Comparison of ENCODE assay signal across 35 cellular contexts in the genomic region with DNA sequence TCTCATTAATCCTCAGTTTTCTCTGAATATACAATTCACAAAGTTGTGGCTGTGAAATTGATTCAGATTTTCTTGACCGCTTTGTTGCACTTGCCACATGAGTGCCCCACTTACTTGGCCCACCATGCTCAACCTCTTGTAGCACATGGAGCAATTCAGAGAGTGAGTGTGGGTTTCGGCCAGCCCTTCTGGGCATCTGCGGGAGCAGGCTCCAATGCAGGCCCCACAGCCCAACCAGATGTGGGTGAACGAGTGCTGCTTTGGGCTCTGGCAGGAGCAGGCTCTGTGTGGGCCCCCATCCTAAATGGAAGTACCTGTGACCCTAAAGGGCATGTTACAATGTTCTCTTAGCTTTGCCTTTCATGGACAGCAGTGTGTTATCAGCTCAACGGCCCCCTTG.
"Had no signal": no experiment of that assay in that cellular context is flagged by ENCODE, and none has a peak within 500 bp of the region (broad histone marks: within the 10 kb centered on the region; RNA-seq: fewer than 3 reads in every experiment).

No MANE protein-coding gene starts in this region.

- H3K27me3 ChIP-seq: MG63 had no signal

- H3K9ac ChIP-seq: KMS-11 had no signal

- H3K36me3 ChIP-seq: MG63 had no signal

- DNase-seq: Karpas-422, Kasumi-1, KBM-7, KG1, MG63, MM.1S, MV-4-11, NCI-H1048, NCI-H1092, NCI-H1092 treated with DMSO at 0.1 percent for 48 hours, NCI-H1105, NCI-H1105 treated with DMSO at 0.1 percent for 48 hours, NCI-H1417, NCI-H1417 treated with DMSO at 0.1 percent for 48 hours, NCI-H1436, NCI-H1436 treated with DMSO at 0.1 percent for 48 hours, NCI-H146, NCI-H1694, NCI-H1694 treated with DMSO at 0.1 percent for 48 hours, NCI-H187, NCI-H187 treated with DMSO at 0.1 percent for 48 hours, NCI-H1930, NCI-H2029, NCI-H2029 treated with DMSO at 0.1 percent for 48 hours, NCI-H2081, NCI-H2081 treated with DMSO at 0.1 percent for 48 hours, NCI-H2107, NCI-H2171, NCI-H2171 treated with DMSO at 0.1 percent for 48 hours, NCI-H2227 treated with DMSO at 0.1 percent for 48 hours, NCI-H226, NCI-H345, NCI-H446, NCI-H446 treated with DMSO at 0.1 percent for 48 hours had no signal

- H3K27ac ChIP-seq: KMS-11 had no signal

- H3K4me2 ChIP-seq: KMS-11 had no signal

- H3K4me3 ChIP-seq: MG63 had no signal
